15 cellular contexts compared by ENCODE assay signal in the genomic region with DNA sequence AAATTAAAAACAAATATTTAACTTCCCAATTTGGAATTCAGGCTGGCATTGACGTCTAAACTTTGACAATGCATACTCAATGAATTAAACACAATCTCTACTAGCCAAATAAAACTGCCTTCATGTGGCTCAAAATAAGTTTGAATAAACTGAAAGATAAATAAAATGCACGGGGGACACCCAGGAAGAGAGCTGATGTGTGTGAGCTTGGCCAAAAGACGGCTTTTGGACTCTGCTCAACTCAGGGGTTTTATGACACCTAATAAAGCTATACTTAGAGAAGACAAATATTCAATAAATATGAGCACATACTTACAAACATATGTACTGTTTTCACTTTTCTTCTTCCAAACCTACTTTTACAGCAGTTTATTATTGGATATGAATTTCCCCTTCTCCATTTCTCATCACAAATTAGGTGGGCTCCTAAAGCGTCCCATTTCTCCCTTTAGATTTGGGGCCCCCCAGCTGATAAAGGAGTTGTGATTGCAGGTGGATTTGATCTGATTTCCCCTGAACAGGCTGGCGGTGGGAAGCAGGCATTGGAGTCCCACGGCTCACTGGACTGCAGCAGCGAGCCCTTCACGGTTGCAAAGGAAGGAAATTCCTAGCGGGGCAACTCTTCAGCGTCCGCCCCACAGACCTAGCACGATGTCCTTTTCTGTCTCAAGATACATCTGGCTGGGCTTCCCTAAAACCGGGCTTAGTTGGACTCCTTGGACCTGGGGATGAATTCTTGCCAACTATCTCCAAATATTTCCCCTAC.
DNase-seq lines count a peak whose midpoint lies in the region; ATAC-seq, FAIRE-seq and TF ChIP-seq lines count a peak whose summit lies in the region.
"Had no signal": no experiment of that assay in that cellular context is flagged by ENCODE, and none has a peak within 500 bp of the region (broad histone marks: within the 10 kb centered on the region; RNA-seq: fewer than 3 reads in every experiment).

No MANE protein-coding gene starts in this region.

- H3K4me3 Mint-ChIP-seq in endodermal cell (peak overlapping the region; percentile 23), osteocyte (ENCODE audit: unreplicated experiment) (peak overlapping the region; percentile 68)
- H3K4me3 Mint-ChIP-seq: activated T-helper 17 cell treated with anti-CD3 and anti-CD28 coated beads, Interleukin-2, amount 50 U/mL, for 72 hours had no signal

- no peaks in the 10 kb centered on the region for H3K9me3 Mint-ChIP-seq in endodermal cell
- no peaks in the 10 kb centered on the region for H3K9me3 Mint-ChIP-seq in osteocyte (ENCODE audit: unreplicated experiment)
- H3K9me3 Mint-ChIP-seq: activated T-helper 17 cell treated with anti-CD3 and anti-CD28 coated beads, Interleukin-2, amount 50 U/mL, for 72 hours had no signal

- no peak overlapping the region for H3K9ac ChIP-seq in endodermal cell (ENCODE audit: extremely low read depth, low read length, poor library complexity, severe bottlenecking)

- POLR2A ChIA-PET in A549 (lab: Yijun Ruan, JAX), result no interaction called here

- no peak for TF ChIP-seq CTCF in A549 (IDR thresholded peaks at IDR 0.05)
- no peak for TF ChIP-seq CTCF in endodermal cell (conservative IDR thresholded peaks at IDR 0.05)
- no peak for TF ChIP-seq CTCF in osteocyte (IDR thresholded peaks at IDR 0.05)

- H3K4me3 ChIP-seq in A549 (peak overlapping the region; percentile 32), endodermal cell (ENCODE audit: low read length) (no peak overlapping the region)
- H3K4me3 ChIP-seq: body of pancreas had no signal

- H3K9me3 ChIP-seq in A549 (no peaks in the 10 kb centered on the region), endodermal cell (ENCODE audit: control insufficient read depth, low read length) (no peaks in the 10 kb centered on the region)
- H3K9me3 ChIP-seq: body of pancreas, uterus had no signal

- no peak for FAIRE-seq in A549 (lab: Jason Lieb, UNC)

- H3K27ac ChIP-seq in A549, result no peak overlapping the region
- H3K27ac ChIP-seq in endodermal cell (ENCODE audit: low read depth, low read length), result no peak overlapping the region
- H3K27ac ChIP-seq: body of pancreas, uterus had no signal

- TF ChIP-seq EP300 in A549 (IDR thresholded peaks at IDR 0.05), result no peak

- peak overlapping the region; percentile 70 for H3K4me2 ChIP-seq in A549

- H3K4me1 Mint-ChIP-seq in endodermal cell (peaks cover 55% of the 10 kb centered on the region), osteocyte (ENCODE audit: unreplicated experiment) (peaks cover 30% of the 10 kb centered on the region)

- H3K4me1 ChIP-seq in A549 (peaks cover 18% of the 10 kb centered on the region; the same call in 2 of the 3 replicates), endodermal cell (ENCODE audit: control insufficient read depth, insufficient read depth, low read length) (peaks cover 5% of the 10 kb centered on the region)

- no peak for DNase-seq in A549 (ENCODE audit: low read depth in 1 of 2, low spot score in 1 of 2)
- DNase-seq in HuH-7 (ENCODE audit: low spot score), result peak; percentile 65
- DNase-seq in endodermal cell, result no peak
- DNase-seq in osteocyte (ENCODE audit: extremely low spot score, unreplicated experiment), result no peak
- no peak for DNase-seq in NCI-H146 treated with DMSO at 0.1 percent for 48 hours (lab: John Stamatoyannopoulos, UW; ENCODE audit: unreplicated experiment)
- DNase-seq in hippocampal formation (lab: John Stamatoyannopoulos, UW), result no peak
- DNase-seq: DND-41; NCI-H187; NK-92 treated with Interleukin-12 subunit alpha and Interleukin-12 subunit beta, amount 100 ng/mL, for 24 hours had no signal

- no peaks in the 10 kb centered on the region for H3K36me3 ChIP-seq in endodermal cell (ENCODE audit: control insufficient read depth, insufficient read depth, low read length)
- H3K36me3 ChIP-seq: uterus had no signal

- H3K27me3 ChIP-seq in endodermal cell (ENCODE audit: control insufficient read depth, insufficient read depth, low read length, poor library complexity, severe bottlenecking), result peaks cover 99% of the 10 kb centered on the region

- peaks cover 97% of the 10 kb centered on the region for H3K27me3 Mint-ChIP-seq in endodermal cell (ENCODE audit: insufficient read depth)
- H3K27me3 Mint-ChIP-seq in osteocyte (ENCODE audit: unreplicated experiment), result peaks cover 83% of the 10 kb centered on the region

- ATAC-seq in A549 (no peak), GM19452 (IDR thresholded peaks at IDR 0.05; ENCODE audit: unreplicated experiment) (no peak), GM21529 (IDR thresholded peaks at IDR 0.05; ENCODE audit: unreplicated experiment) (no peak)
- ATAC-seq: activated T-helper 17 cell treated with anti-CD3 and anti-CD28 coated beads, Interleukin-2, amount 50 U/mL, for 72 hours; HCT116 had no signal

- H3K36me3 Mint-ChIP-seq in endodermal cell (ENCODE audit: low read depth) (no peaks in the 10 kb centered on the region), osteocyte (ENCODE audit: unreplicated experiment) (peaks cover 3% of the 10 kb centered on the region)

- WGBS in A549 (ENCODE audit: missing lambda C conversion rate), result 34% methylated on average over 13 of the region's 13 CpGs
- 12 to 19% methylated on average over 8 to 13 of the region's 13 CpGs for WGBS in endodermal cell (ENCODE audit: insufficient coverage in 1 of 2, insufficient read length in 1 of 2), 2 experiments

- CTCF ChIA-PET in A549 (lab: Yijun Ruan, JAX), result interaction anchor here (0.7 to 3.6 kb wide), 10 partner anchors 8 to 450 kb away, joined by 3 to 19 read pairs (median 6); no protein-coding TSS in a partner anchor

- no peak for TF ChIP-seq POLR2A in A549 (IDR thresholded peaks at IDR 0.05; ENCODE audit: low read length)

- TF ChIP-seq RAD21 in A549 (conservative IDR thresholded peaks at IDR 0.05 in 1 of 2, IDR thresholded peaks at IDR 0.05 in 1 of 2), result no peak

- H3K27ac Mint-ChIP-seq in endodermal cell, result no peak overlapping the region
- no peak overlapping the region for H3K27ac Mint-ChIP-seq in osteocyte (ENCODE audit: unreplicated experiment)
- H3K27ac Mint-ChIP-seq: activated T-helper 17 cell treated with anti-CD3 and anti-CD28 coated beads, Interleukin-2, amount 50 U/mL, for 72 hours had no signal

TF ChIP-seq in A549, 52 proteins besides CTCF, POLR2A, EP300 and RAD21:
- TF ChIP-seq SREBF2 (IDR thresholded peaks at IDR 0.05), result no peak
- TF ChIP-seq MAZ (IDR thresholded peaks at IDR 0.05; ENCODE audit: borderline replicate concordance, low read depth, low read length), result no peak
- TF ChIP-seq CHD2 (IDR thresholded peaks at IDR 0.05; ENCODE audit: low read length, partially characterized antibody), result no peak
- no peak for TF ChIP-seq ZNF302 (CRISPR knock-in tag; IDR thresholded peaks at IDR 0.05)
- TF ChIP-seq NFE2L2 (conservative IDR thresholded peaks at IDR 0.05; ENCODE audit: low read length), result no peak
- TF ChIP-seq RARB (CRISPR knock-in tag; IDR thresholded peaks at IDR 0.05), result no peak
- no peak for TF ChIP-seq NPAS2 (CRISPR knock-in tag; IDR thresholded peaks at IDR 0.05; ENCODE audit: borderline replicate concordance)
- TF ChIP-seq RNF2 (IDR thresholded peaks at IDR 0.05; ENCODE audit: borderline replicate concordance, low read depth), result no peak
- TF ChIP-seq HOXB13 (CRISPR knock-in tag; IDR thresholded peaks at IDR 0.05; ENCODE audit: low read depth), result no peak
- TF ChIP-seq, protein P1, sequence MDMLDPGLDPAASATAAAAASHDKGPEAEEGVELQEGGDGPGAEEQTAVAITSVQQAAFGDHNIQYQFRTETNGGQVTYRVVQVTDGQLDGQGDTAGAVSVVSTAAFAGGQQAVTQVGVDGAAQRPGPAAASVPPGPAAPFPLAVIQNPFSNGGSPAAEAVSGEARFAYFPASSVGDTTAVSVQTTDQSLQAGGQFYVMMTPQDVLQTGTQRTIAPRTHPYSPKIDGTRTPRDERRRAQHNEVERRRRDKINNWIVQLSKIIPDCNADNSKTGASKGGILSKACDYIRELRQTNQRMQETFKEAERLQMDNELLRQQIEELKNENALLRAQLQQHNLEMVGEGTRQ (IDR thresholded peaks at IDR 0.05), result no peak
- TF ChIP-seq, protein P2, sequence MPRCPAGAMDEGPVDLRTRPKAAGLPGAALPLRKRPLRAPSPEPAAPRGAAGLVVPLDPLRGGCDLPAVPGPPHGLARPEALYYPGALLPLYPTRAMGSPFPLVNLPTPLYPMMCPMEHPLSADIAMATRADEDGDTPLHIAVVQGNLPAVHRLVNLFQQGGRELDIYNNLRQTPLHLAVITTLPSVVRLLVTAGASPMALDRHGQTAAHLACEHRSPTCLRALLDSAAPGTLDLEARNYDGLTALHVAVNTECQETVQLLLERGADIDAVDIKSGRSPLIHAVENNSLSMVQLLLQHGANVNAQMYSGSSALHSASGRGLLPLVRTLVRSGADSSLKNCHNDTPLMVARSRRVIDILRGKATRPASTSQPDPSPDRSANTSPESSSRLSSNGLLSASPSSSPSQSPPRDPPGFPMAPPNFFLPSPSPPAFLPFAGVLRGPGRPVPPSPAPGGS (IDR thresholded peaks at IDR 0.05), result no peak
- no peak for TF ChIP-seq ZFP36 (IDR thresholded peaks at IDR 0.05; ENCODE audit: borderline replicate concordance, partially characterized antibody)
- no peak for TF ChIP-seq KDM1A (IDR thresholded peaks at IDR 0.05; ENCODE audit: low read depth)
- no peak for TF ChIP-seq JUN (IDR thresholded peaks at IDR 0.05)
- no peak for TF ChIP-seq KDM5A (IDR thresholded peaks at IDR 0.05)
- no peak for TF ChIP-seq BHLHE40 (IDR thresholded peaks at IDR 0.05; ENCODE audit: low read depth, low read length)
- no peak for TF ChIP-seq EHF (CRISPR knock-in tag; IDR thresholded peaks at IDR 0.05)
- no peak for TF ChIP-seq PHF8 (IDR thresholded peaks at IDR 0.05; ENCODE audit: borderline replicate concordance, low read depth)
- no peak for TF ChIP-seq FOXS1 (CRISPR knock-in tag; IDR thresholded peaks at IDR 0.05)
